8 cellular contexts compared by ENCODE assay signal in the genomic region with DNA sequence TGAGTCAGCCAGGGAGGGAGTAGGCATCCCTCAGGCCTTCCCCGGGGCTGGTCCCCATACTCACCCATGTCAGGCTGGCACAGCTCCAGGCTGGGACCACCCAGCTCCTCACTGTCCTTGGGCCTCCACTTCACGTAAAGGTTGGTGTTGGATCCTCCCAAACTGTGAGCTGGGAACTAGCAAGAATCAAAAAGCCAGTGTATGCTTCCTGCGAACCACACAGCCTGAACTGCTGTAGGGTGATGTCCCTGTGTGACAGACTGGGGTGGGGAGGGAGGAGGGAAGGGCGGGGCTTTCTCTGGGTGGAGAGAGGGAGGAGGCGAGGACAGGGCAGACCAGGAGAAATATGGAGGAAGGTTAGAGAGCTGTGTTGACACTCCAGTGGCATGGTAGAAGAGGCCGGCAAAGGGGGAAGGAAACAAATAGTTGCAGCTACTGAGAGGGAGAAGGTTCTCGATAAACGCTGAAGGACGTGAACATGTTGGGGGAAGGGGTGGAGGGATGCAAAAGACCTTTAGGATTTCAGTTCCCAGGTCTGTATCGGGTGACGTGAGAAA. TPM values are rescaled to one million over a fixed set of nuclear protein-coding genes. Genes with fewer than 3 reads are reported as not detected.
DNase-seq lines count a peak whose midpoint lies in the region; FAIRE-seq lines count a peak whose summit lies in the region.

No MANE protein-coding gene starts in this region.

- DNase-seq in EL = peak; percentile 91
- DNase-seq in GOT3 (lab: John Stamatoyannopoulos, UW) = peak; percentile 29
- DNase-seq in LHCN-M2 (ENCODE audit: low read depth) = peak; percentile 79
- DNase-seq in SHP77 treated with DMSO at 0.1 percent for 48 hours (lab: John Stamatoyannopoulos, UW) = peak; percentile 78
- DNase-seq in activated naive CD4-positive, alpha-beta T cell (lab: John Stamatoyannopoulos, UW) = peak; percentile 19 to 58 (median 44)
- peak; percentile 77 to 82 for DNase-seq in frontal cortex (ENCODE audit: low spot score in 2 of 2)
- peak; percentile 83 for DNase-seq in occipital lobe (lab: John Stamatoyannopoulos, UW)

- no peak for FAIRE-seq in frontal cortex (lab: Jason Lieb, UNC)

- peak overlapping the region; percentile 96 for H3K27ac ChIP-seq in temporal lobe (ENCODE audit: low read depth, low read length)

RNA-seq across cellular contexts. Expression of gene BAZ2A, which starts 6.1 kb away (rescaled TPM):
- 18.6 and 20.5 TPM in 2 replicates for total RNA-seq in LHCN-M2 (2014; rRNA removed)
- polyA plus RNA-seq in LHCN-M2 (2012) = 15.8 TPM
- 13.5 TPM for total RNA-seq in frontal cortex
- total RNA-seq in occipital lobe = 10.0 TPM
- total RNA-seq in temporal lobe = 16.5 TPM

RNA-seq across cellular contexts. Expression of gene ATP5F1B, which starts 9.6 kb away (rescaled TPM):
- 644 and 670 TPM in 2 replicates for total RNA-seq in LHCN-M2 (2014; rRNA removed)
- polyA plus RNA-seq in LHCN-M2 (2012) = 860 TPM
- total RNA-seq in frontal cortex = 464 TPM
- total RNA-seq in occipital lobe = 359 TPM
- total RNA-seq in temporal lobe = 345 TPM

RNA-seq across cellular contexts. Expression of gene PTGES3, which starts 51.9 kb away (rescaled TPM):
- total RNA-seq in LHCN-M2 (2014; rRNA removed) (108 and 130 TPM in 2 replicates), frontal cortex (78.7 TPM), occipital lobe (86.4 TPM), temporal lobe (100 TPM)
- 139 TPM for polyA plus RNA-seq in LHCN-M2 (2012)

Comparison
In these comparisons a context has a peak if more than half of its experiments do, and no peak if none do; other contexts are left out.
1. Peak in every context shown above with its lines: DNase-seq and H3K27ac ChIP-seq.
2. DNase-seq: peak in every context shown above with its lines; median percentile 91 in EL; 83 in occipital lobe; 80 in frontal cortex; 79 in LHCN-M2; 78 in SHP77 treated with DMSO at 0.1 percent for 48 hours; 44 in activated naive CD4-positive, alpha-beta T cell; 29 in GOT3.